Comparison of ENCODE assay signal across 19 cellular contexts in genomic region chr1:219954736-219955421, GRCh38. TPM values are rescaled to one million over a fixed set of nuclear protein-coding genes. Genes with fewer than 3 reads are reported as not detected.
DNase-seq lines count a peak whose midpoint lies in the region; ATAC-seq, FAIRE-seq and TF ChIP-seq lines count a peak whose summit lies in the region.
"Had no signal": no experiment of that assay in that cellular context is flagged by ENCODE, and none has a peak within 500 bp of the region (broad histone marks: within the 10 kb centered on the region; RNA-seq: fewer than 3 reads in every experiment).

No MANE protein-coding gene starts in this region.

- H3K9me3 ChIP-seq in K562 (replicated peaks; ENCODE audit: control insufficient read depth, insufficient read depth, low read depth, low read length) (0 out of 2 replicates have a peak, but pooled peaks cover 2% of the 10 kb centered on the region), liver (ENCODE audit: control insufficient read depth in 4 of 4, low read length in 3 of 4) (no peaks in the 10 kb centered on the region)
- H3K9me3 ChIP-seq: BLaER1 treated with 17β-estradiol and CSF1 and Interleukin-3, amounts not matched to agents 10 nM and 100 nM had no signal

- no peaks in the 10 kb centered on the region for H3K4me1 Mint-ChIP-seq in GM23338
- H3K4me1 Mint-ChIP-seq: B cell, H9 had no signal

- no peak for DNase-seq in GM23338 (ENCODE audit: low spot score)
- DNase-seq in K562 (ENCODE audit: extremely low read depth in 1 of 4, low spot score in 3 of 4): no peak
- DNase-seq in NCI-H1092 treated with DMSO at 0.1 percent for 48 hours (lab: John Stamatoyannopoulos, UW): no peak
- DNase-seq in globus pallidus (ENCODE audit: low spot score): no peak
- no peak for DNase-seq in D341Med (ENCODE audit: low spot score)
- DNase-seq: Calu3; CD8-positive, alpha-beta T cell; GDM1; H9 had no signal

- H3K27ac Mint-ChIP-seq in GM23338: no peak overlapping the region
- H3K27ac Mint-ChIP-seq: B cell; CD8-positive, alpha-beta T cell; H9 had no signal

- H4K20me1 ChIP-seq in GM23338 (replicated peaks; ENCODE audit: insufficient read depth) (no peaks in the 10 kb centered on the region), K562 (replicated peaks; ENCODE audit: control insufficient read depth, insufficient read depth, low read length) (no peaks in the 10 kb centered on the region)
- H4K20me1 ChIP-seq: BLaER1 treated with 17β-estradiol and CSF1 and Interleukin-3, amounts not matched to agents 10 nM and 100 nM had no signal

- FAIRE-seq in K562 (lab: Jason Lieb, UNC): no peak
- FAIRE-seq: GM12892, GM18507, H1 had no signal

- intact Hi-C loops in K562 (cut with micrococcal nuclease): no loop called here

- BruUV-seq in K562 (replicated peaks; lab: Mats Ljungman, UMichigan): no TSS peak

- H3K4me1 ChIP-seq in GM23338 (ENCODE audit: insufficient read depth): no peaks in the 10 kb centered on the region
- H3K4me1 ChIP-seq in K562 (replicated peaks in 1 of 2; ENCODE audit: control insufficient read depth in 2 of 2, insufficient read depth in 2 of 2, low read length in 2 of 2): peaks cover 0 to 9% of the 10 kb centered on the region in 2 experiments; a peak in 2 of 5 replicates
- peaks cover 0 to 10% (median 6%) of the 10 kb centered on the region in 4 donors for H3K4me1 ChIP-seq in liver (ENCODE audit: control insufficient read depth in 4 of 4, insufficient read depth in 4 of 4, low read length in 3 of 4)
- H3K4me1 ChIP-seq: BLaER1 treated with 17β-estradiol and CSF1 and Interleukin-3, amounts not matched to agents 10 nM and 100 nM had no signal

- no peaks in the 10 kb centered on the region for H3K36me3 Mint-ChIP-seq in GM23338 (ENCODE audit: low read depth)
- H3K36me3 Mint-ChIP-seq: CD8-positive, alpha-beta T cell had no signal

- H3K79me2 ChIP-seq in GM23338 (replicated peaks; ENCODE audit: insufficient read depth) (no peaks in the 10 kb centered on the region), K562 (ENCODE audit: control insufficient read depth, insufficient read depth, low read length) (no peaks in the 10 kb centered on the region)

- ATAC-seq in GM23338 (no peak), K562 (peak; percentile 50), GM21737 (IDR thresholded peaks at IDR 0.05; ENCODE audit: unreplicated experiment) (no peak)
- ATAC-seq: CD8-positive, alpha-beta T cell had no signal

- POLR2A ChIA-PET in K562 (lab: Yijun Ruan, JAX): interaction anchor here (0.7 to 1.7 kb wide), 3 partner anchors 8 to 21 kb away, joined by 3 to 4 read pairs (median 3); no protein-coding TSS in a partner anchor

- H3K27me3 ChIP-seq in GM23338 (ENCODE audit: insufficient read depth) (no peaks in the 10 kb centered on the region), K562 (ENCODE audit: control insufficient read depth in 2 of 2, insufficient read depth in 2 of 2, low read length in 2 of 2) (no peaks in the 10 kb centered on the region), liver (ENCODE audit: control insufficient read depth in 4 of 4, insufficient read depth in 4 of 4, low read length in 3 of 4) (no peaks in the 10 kb centered on the region)

- H3K27me3 Mint-ChIP-seq in GM23338 (ENCODE audit: insufficient read depth, low read depth, poor library complexity): no peaks in the 10 kb centered on the region

- CTCF ChIA-PET in K562 (lab: Yijun Ruan, JAX; ENCODE audit: low intra/inter-chr PET ratio): no interaction called here

- TF ChIP-seq POLR2A in K562 (conservative IDR thresholded peaks at IDR 0.05): no peak

- H3K4me3 ChIP-seq in GM23338 (no peak overlapping the region), K562 (no peak overlapping the region), liver (ENCODE audit: low read depth in 1 of 3, low read length in 3 of 3) (peak overlapping the region in 1 of 3 donors; percentile 13)
- H3K4me3 ChIP-seq: BLaER1 treated with 17β-estradiol and CSF1 and Interleukin-3, amounts not matched to agents 10 nM and 100 nM had no signal

- TF ChIP-seq CTCF in GM23338 (conservative IDR thresholded peaks at IDR 0.05; ENCODE audit: low read depth in 2 of 2) (no peak), K562 (IDR thresholded peaks at IDR 0.05 in 2 of 3, conservative IDR thresholded peaks at IDR 0.05 in 1 of 3; ENCODE audit: insufficient read depth in 2 of 3, low read depth in 1 of 3, low read length in 3 of 3) (no peak), liver (IDR thresholded peaks at IDR 0.05; ENCODE audit: low read depth, low read length, missing input control) (no peak)

- no peak for TF ChIP-seq EP300 in K562 (IDR thresholded peaks at IDR 0.05; ENCODE audit: low read length)

- H3K27ac ChIP-seq in GM23338 (ENCODE audit: low read depth) (no peak overlapping the region), K562 (ENCODE audit: extremely low read depth, low read depth, low read length) (no peak overlapping the region; the same call in 2 of the 3 replicates), liver (ENCODE audit: low read depth in 1 of 2, low read length in 2 of 2) (peak overlapping the region; percentile 63 to 91)
- H3K27ac ChIP-seq: BLaER1 treated with 17β-estradiol and CSF1 and Interleukin-3, amounts not matched to agents 10 nM and 100 nM; HL-60 had no signal

- H3K4me3 Mint-ChIP-seq in GM23338: no peak overlapping the region
- H3K4me3 Mint-ChIP-seq: B cell; CD8-positive, alpha-beta T cell; H9 had no signal

- no peaks in the 10 kb centered on the region for H3K9me1 ChIP-seq in K562 (ENCODE audit: control insufficient read depth, insufficient read depth, low read length)

- H3K9ac ChIP-seq in K562 (ENCODE audit: insufficient read depth in 1 of 2, low read depth in 2 of 2, low read length in 2 of 2): no peak overlapping the region
- peak overlapping the region in 1 of 2 donors; percentile 79 for H3K9ac ChIP-seq in liver (ENCODE audit: low read depth in 1 of 2, low read length in 2 of 2)
- H3K9ac ChIP-seq: BLaER1 treated with 17β-estradiol and CSF1 and Interleukin-3, amounts not matched to agents 10 nM and 100 nM had no signal

- no peaks in the 10 kb centered on the region for H3F3A ChIP-seq in GM23338 (replicated peaks; ENCODE audit: low read depth)

- TF ChIP-seq RAD21 in K562 (CRISPR knock-in tag; conservative IDR thresholded peaks at IDR 0.05 in 1 of 2, IDR thresholded peaks at IDR 0.05 in 1 of 2): no peak
- TF ChIP-seq RAD21 in liver (IDR thresholded peaks at IDR 0.05): peak in 1 of 2 donors; percentile 45

- in situ Hi-C loops in K562 (cut with MboI): no loop called here

- no peaks in the 10 kb centered on the region; the same call in 2 of the 3 replicates for H3K9me3 Mint-ChIP-seq in GM23338
- H3K9me3 Mint-ChIP-seq: CD8-positive, alpha-beta T cell; H9 had no signal

- H3K9me2 ChIP-seq in GM23338 (ENCODE audit: insufficient read depth): no peaks in the 10 kb centered on the region

- H2AFZ ChIP-seq in GM23338 (peak overlapping the region; percentile 86; the same call in 1 of the 2 replicates), K562 (ENCODE audit: low read depth, low read length) (peak overlapping the region; percentile 84)

- WGBS in K562 (ENCODE audit: insufficient coverage, low coverage, missing lambda C conversion rate): 48% methylated on average over 11 of the region's 11 CpGs
- WGBS in liver: 44% methylated on average over 11 of the region's 11 CpGs

- H3K36me3 ChIP-seq in GM23338 (ENCODE audit: insufficient read depth): no peaks in the 10 kb centered on the region
- H3K36me3 ChIP-seq in K562 (ENCODE audit: control insufficient read depth, insufficient read depth, low read length): no peaks in the 10 kb centered on the region
- no peaks in the 10 kb centered on the region for H3K36me3 ChIP-seq in liver (ENCODE audit: control insufficient read depth in 4 of 4, insufficient read depth in 3 of 4, low read depth in 1 of 4, low read length in 3 of 4)
- H3K36me3 ChIP-seq: BLaER1 treated with 17β-estradiol and CSF1 and Interleukin-3, amounts not matched to agents 10 nM and 100 nM had no signal

- H3K4me2 ChIP-seq in GM23338 (no peak overlapping the region), K562 (ENCODE audit: insufficient read depth, low read length) (peak overlapping the region; percentile 32; the same call in 1 of the 2 replicates)
- H3K4me2 ChIP-seq: BLaER1 treated with 17β-estradiol and CSF1 and Interleukin-3, amounts not matched to agents 10 nM and 100 nM had no signal

TF ChIP-seq in K562, 482 proteins besides CTCF, POLR2A, EP300 and RAD21 (continues in another document):
- TF ChIP-seq GATAD2B (IDR thresholded peaks at IDR 0.05; ENCODE audit: borderline replicate concordance) (no peak), MCM3 (IDR thresholded peaks at IDR 0.05) (no peak)

TF ChIP-seq in liver, 16 proteins besides CTCF, POLR2A, EP300 and RAD21 (continues in another document):
- peak in 1 of 2 donors; percentile 10 for TF ChIP-seq EGR1 (IDR thresholded peaks at IDR 0.05; ENCODE audit: low read depth in 2 of 2)

RNA-seq across cellular contexts. Expression of gene SLC30A10, which starts 26.5 kb away (rescaled TPM):
- total RNA-seq in GM23338 (2014; rRNA removed; shearing (Covaris generic)): 0.47 and 1.1 TPM in 2 replicates
- polyA plus RNA-seq in GM23338 (2016; fragmentation: Nextera tagmentation; extraction: Ambion mirVana) (0.17 and 0.47 TPM in 2 replicates), K562 (2011; rRNA removed) (8.9 and 11.3 TPM in 2 replicates), K562 (2014; fragmentation: Illumina TruSeq; extraction: Trizol) (8.0 and 8.4 TPM in 2 replicates), K562 (2014; fragmentation: Nextera tagmentation; extraction: Ambion mirVana) (1 to 10 TPM; 2.6 to 3.8 TPM), K562 (2014; rRNA removed) (9.5 and 10.5 TPM in 2 replicates), liver (10 to 100 TPM; 18.5 to 18.8 TPM)
- 24.4 and 39.4 TPM in 2 replicates for total RNA-seq in K562 (2011; cell fraction: chromatin; rRNA removed; ENCODE audit: low replicate concordance)
- 18.3 and 27.1 TPM in 2 replicates for total RNA-seq in K562 (2011; cell fraction: nucleolus; rRNA removed)
- total RNA-seq in K562 (2011; cell fraction: nucleoplasm; rRNA removed): 29.8 and 32.1 TPM in 2 replicates
- total RNA-seq in K562 (2014; rRNA removed) (5.9 and 7.4 TPM in 2 replicates), K562 (2014; rRNA removed; fragmentation: Illumina TruSeq; extraction: Trizol) (7.1 and 8.1 TPM in 2 replicates), K562 (2015; rRNA removed; fragmentation: Illumina TruSeq; extraction: Trizol) (3.5 and 3.9 TPM in 2 replicates), K562 (2021) (8.8 and 9.4 TPM in 2 replicates), liver (10 to 100 TPM; 56.5 to 90.9 TPM)
- 4.9 and 8.9 TPM in 2 replicates for polyA plus RNA-seq in K562 (2011; cell fraction: cytosol; rRNA removed)
- 18.4 and 35.5 TPM in 2 replicates for polyA plus RNA-seq in K562 (2011; cell fraction: nucleus; rRNA removed)
- polyA plus RNA-seq in K562 (2012): 3.2 and 5.9 TPM in 2 replicates
- 6.9 and 7.9 TPM in 2 replicates for polyA minus RNA-seq in K562 (2011; rRNA and poly(A)+ RNA removed)
- 3.4 and 5.9 TPM in 2 replicates for polyA minus RNA-seq in K562 (2011; cell fraction: cytosol; rRNA and poly(A)+ RNA removed)
- polyA minus RNA-seq in K562 (2011; cell fraction: nucleus; rRNA and poly(A)+ RNA removed): 6.9 and 9.4 TPM in 2 replicates
- total RNA-seq: A172; B cell; Calu3; CD8-positive, alpha-beta T cell; HT1080 had no signal

Comparison
In these comparisons a context has a peak if more than half of its experiments do, and no peak if none do; other contexts are left out.
1. H3K27ac ChIP-seq: peak in liver (2 of 2); none in GM23338 (single experiment) and K562 (single experiment).